Comparison of ENCODE assay signal across 1 cellular context in the genomic region with DNA sequence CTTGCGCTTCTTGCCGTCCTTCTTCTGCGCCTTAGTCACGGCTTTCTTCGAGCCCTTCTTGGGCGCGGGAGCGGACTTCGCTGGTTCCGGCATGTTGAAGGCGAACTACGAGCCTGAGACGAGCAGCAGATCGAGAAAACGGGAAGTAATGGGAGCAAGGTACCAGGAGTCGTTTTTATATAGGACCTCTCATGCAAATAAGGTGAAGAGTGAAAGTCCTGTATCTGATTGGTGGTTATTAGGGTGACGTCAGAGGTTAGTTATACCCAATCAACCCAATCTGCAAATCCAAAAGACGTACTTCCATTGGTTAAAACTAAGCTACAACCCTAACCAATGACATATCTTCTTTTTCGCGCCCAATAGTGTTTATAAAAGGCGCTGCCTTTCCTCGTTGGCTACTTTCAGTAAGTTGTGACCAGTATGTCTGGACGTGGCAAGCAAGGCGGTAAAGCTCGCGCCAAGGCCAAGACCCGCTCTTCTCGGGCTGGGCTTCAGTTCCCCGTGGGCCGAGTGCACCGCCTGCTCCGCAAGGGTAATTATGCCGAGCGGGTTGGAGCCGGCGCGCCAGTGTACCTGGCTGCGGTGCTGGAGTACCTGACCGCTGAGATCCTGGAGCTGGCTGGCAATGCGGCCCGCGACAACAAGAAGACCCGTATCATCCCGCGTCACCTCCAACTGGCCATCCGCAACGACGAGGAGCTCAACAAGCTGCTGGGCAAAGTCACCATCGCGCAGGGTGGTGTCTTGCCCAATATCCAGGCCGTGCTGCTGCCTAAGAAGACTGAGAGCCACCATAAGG.
TF ChIP-seq lines count a peak whose summit lies in the region.

No MANE protein-coding gene starts in this region.

TF ChIP-seq in K562, 482 proteins besides CTCF, POLR2A, EP300 and RAD21 (continued from another document and continues in another):
- TF ChIP-seq, protein P1, sequence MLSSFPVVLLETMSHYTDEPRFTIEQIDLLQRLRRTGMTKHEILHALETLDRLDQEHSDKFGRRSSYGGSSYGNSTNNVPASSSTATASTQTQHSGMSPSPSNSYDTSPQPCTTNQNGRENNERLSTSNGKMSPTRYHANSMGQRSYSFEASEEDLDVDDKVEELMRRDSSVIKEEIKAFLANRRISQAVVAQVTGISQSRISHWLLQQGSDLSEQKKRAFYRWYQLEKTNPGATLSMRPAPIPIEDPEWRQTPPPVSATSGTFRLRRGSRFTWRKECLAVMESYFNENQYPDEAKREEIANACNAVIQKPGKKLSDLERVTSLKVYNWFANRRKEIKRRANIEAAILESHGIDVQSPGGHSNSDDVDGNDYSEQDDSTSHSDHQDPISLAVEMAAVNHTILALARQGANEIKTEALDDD (IDR thresholded peaks at IDR 0.05): peak; percentile 30; the same call in 1 of the 2 replicates
- TF ChIP-seq YY1 (IDR thresholded peaks at IDR 0.05; ENCODE audit: borderline replicate concordance in 1 of 3, control insufficient read depth in 1 of 3, extremely low read depth in 1 of 3, insufficient read depth in 3 of 3, insufficient read length in 1 of 3, insufficient replicate concordance in 2 of 3, low read depth in 1 of 3, low read length in 2 of 3): peak in 2 of 3 experiments; percentile 65 to 89
- TF ChIP-seq, protein P2, sequence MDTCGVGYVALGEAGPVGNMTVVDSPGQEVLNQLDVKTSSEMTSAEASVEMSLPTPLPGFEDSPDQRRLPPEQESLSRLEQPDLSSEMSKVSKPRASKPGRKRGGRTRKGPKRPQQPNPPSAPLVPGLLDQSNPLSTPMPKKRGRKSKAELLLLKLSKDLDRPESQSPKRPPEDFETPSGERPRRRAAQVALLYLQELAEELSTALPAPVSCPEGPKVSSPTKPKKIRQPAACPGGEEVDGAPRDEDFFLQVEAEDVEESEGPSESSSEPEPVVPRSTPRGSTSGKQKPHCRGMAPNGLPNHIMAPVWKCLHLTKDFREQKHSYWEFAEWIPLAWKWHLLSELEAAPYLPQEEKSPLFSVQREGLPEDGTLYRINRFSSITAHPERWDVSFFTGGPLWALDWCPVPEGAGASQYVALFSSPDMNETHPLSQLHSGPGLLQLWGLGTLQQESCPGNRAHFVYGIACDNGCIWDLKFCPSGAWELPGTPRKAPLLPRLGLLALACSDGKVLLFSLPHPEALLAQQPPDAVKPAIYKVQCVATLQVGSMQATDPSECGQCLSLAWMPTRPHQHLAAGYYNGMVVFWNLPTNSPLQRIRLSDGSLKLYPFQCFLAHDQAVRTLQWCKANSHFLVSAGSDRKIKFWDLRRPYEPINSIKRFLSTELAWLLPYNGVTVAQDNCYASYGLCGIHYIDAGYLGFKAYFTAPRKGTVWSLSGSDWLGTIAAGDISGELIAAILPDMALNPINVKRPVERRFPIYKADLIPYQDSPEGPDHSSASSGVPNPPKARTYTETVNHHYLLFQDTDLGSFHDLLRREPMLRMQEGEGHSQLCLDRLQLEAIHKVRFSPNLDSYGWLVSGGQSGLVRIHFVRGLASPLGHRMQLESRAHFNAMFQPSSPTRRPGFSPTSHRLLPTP (IDR thresholded peaks at IDR 0.05; ENCODE audit: borderline replicate concordance, extremely low read depth, insufficient read length): no peak
- TF ChIP-seq, protein P3, sequence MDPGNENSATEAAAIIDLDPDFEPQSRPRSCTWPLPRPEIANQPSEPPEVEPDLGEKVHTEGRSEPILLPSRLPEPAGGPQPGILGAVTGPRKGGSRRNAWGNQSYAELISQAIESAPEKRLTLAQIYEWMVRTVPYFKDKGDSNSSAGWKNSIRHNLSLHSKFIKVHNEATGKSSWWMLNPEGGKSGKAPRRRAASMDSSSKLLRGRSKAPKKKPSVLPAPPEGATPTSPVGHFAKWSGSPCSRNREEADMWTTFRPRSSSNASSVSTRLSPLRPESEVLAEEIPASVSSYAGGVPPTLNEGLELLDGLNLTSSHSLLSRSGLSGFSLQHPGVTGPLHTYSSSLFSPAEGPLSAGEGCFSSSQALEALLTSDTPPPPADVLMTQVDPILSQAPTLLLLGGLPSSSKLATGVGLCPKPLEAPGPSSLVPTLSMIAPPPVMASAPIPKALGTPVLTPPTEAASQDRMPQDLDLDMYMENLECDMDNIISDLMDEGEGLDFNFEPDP (CRISPR knock-in tag; IDR thresholded peaks at IDR 0.05): no peak
- TF ChIP-seq, protein P4, sequence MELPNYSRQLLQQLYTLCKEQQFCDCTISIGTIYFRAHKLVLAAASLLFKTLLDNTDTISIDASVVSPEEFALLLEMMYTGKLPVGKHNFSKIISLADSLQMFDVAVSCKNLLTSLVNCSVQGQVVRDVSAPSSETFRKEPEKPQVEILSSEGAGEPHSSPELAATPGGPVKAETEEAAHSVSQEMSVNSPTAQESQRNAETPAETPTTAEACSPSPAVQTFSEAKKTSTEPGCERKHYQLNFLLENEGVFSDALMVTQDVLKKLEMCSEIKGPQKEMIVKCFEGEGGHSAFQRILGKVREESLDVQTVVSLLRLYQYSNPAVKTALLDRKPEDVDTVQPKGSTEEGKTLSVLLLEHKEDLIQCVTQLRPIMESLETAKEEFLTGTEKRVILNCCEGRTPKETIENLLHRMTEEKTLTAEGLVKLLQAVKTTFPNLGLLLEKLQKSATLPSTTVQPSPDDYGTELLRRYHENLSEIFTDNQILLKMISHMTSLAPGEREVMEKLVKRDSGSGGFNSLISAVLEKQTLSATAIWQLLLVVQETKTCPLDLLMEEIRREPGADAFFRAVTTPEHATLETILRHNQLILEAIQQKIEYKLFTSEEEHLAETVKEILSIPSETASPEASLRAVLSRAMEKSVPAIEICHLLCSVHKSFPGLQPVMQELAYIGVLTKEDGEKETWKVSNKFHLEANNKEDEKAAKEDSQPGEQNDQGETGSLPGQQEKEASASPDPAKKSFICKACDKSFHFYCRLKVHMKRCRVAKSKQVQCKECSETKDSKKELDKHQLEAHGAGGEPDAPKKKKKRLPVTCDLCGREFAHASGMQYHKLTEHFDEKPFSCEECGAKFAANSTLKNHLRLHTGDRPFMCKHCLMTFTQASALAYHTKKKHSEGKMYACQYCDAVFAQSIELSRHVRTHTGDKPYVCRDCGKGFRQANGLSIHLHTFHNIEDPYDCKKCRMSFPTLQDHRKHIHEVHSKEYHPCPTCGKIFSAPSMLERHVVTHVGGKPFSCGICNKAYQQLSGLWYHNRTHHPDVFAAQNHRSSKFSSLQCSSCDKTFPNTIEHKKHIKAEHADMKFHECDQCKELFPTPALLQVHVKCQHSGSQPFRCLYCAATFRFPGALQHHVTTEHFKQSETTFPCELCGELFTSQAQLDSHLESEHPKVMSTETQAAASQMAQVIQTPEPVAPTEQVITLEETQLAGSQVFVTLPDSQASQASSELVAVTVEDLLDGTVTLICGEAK (IDR thresholded peaks at IDR 0.05): peak; percentile 66
- TF ChIP-seq, protein P4 (CRISPR knock-in tag; IDR thresholded peaks at IDR 0.05): peak; percentile 80
- TF ChIP-seq ELF2 (CRISPR knock-in tag; IDR thresholded peaks at IDR 0.05): peak; percentile 68; the same call in 1 of the 2 replicates
- no peak for TF ChIP-seq STAG1 (CRISPR knock-in tag; IDR thresholded peaks at IDR 0.05; ENCODE audit: borderline replicate concordance)
- TF ChIP-seq RBM14 (IDR thresholded peaks at IDR 0.05; ENCODE audit: borderline replicate concordance, insufficient read depth, low read depth, low read length): peak; percentile 100; the same call in 1 of the 2 replicates
- TF ChIP-seq, protein P5, sequence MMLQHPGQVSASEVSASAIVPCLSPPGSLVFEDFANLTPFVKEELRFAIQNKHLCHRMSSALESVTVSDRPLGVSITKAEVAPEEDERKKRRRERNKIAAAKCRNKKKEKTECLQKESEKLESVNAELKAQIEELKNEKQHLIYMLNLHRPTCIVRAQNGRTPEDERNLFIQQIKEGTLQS (IDR thresholded peaks at IDR 0.05): peak; percentile 100
- TF ChIP-seq, protein P5 (CRISPR knock-in tag; conservative IDR thresholded peaks at IDR 0.05): peak; percentile 87; the same call in 1 of the 2 replicates
- TF ChIP-seq, protein P6, sequence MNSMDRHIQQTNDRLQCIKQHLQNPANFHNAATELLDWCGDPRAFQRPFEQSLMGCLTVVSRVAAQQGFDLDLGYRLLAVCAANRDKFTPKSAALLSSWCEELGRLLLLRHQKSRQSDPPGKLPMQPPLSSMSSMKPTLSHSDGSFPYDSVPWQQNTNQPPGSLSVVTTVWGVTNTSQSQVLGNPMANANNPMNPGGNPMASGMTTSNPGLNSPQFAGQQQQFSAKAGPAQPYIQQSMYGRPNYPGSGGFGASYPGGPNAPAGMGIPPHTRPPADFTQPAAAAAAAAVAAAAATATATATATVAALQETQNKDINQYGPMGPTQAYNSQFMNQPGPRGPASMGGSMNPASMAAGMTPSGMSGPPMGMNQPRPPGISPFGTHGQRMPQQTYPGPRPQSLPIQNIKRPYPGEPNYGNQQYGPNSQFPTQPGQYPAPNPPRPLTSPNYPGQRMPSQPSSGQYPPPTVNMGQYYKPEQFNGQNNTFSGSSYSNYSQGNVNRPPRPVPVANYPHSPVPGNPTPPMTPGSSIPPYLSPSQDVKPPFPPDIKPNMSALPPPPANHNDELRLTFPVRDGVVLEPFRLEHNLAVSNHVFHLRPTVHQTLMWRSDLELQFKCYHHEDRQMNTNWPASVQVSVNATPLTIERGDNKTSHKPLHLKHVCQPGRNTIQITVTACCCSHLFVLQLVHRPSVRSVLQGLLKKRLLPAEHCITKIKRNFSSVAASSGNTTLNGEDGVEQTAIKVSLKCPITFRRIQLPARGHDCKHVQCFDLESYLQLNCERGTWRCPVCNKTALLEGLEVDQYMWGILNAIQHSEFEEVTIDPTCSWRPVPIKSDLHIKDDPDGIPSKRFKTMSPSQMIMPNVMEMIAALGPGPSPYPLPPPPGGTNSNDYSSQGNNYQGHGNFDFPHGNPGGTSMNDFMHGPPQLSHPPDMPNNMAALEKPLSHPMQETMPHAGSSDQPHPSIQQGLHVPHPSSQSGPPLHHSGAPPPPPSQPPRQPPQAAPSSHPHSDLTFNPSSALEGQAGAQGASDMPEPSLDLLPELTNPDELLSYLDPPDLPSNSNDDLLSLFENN (IDR thresholded peaks at IDR 0.05; ENCODE audit: low read depth in 2 of 2, low read length in 2 of 2): peak in 1 of 2 experiments; percentile 91; a peak in 2 of 4 replicates
- TF ChIP-seq IFI16 (CRISPR knock-in tag; IDR thresholded peaks at IDR 0.05): no peak
- peak; percentile 92 for TF ChIP-seq POLR2G (IDR thresholded peaks at IDR 0.05; ENCODE audit: low read depth, low read length)
- TF ChIP-seq, protein P7, sequence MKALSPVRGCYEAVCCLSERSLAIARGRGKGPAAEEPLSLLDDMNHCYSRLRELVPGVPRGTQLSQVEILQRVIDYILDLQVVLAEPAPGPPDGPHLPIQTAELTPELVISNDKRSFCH (CRISPR knock-in tag; IDR thresholded peaks at IDR 0.05): no peak
- TF ChIP-seq, protein P7 (tag; IDR thresholded peaks at IDR 0.05): peak; percentile 62; the same call in 1 of the 2 replicates
- TF ChIP-seq JUNB (CRISPR knock-in tag; conservative IDR thresholded peaks at IDR 0.05): peak; percentile 94
- no peak for TF ChIP-seq GATA2 (CRISPR knock-in tag; IDR thresholded peaks at IDR 0.05)
- no peak for TF ChIP-seq SMARCB1 (IDR thresholded peaks at IDR 0.05; ENCODE audit: insufficient read length, low read depth)
- TF ChIP-seq ZFP36 (IDR thresholded peaks at IDR 0.05; ENCODE audit: low read depth, low read length, partially characterized antibody): no peak
- peak; percentile 85 for TF ChIP-seq PHF8 (IDR thresholded peaks at IDR 0.05; ENCODE audit: borderline replicate concordance, low read length)
- TF ChIP-seq EHMT2 (IDR thresholded peaks at IDR 0.05): no peak
- TF ChIP-seq, protein P8, sequence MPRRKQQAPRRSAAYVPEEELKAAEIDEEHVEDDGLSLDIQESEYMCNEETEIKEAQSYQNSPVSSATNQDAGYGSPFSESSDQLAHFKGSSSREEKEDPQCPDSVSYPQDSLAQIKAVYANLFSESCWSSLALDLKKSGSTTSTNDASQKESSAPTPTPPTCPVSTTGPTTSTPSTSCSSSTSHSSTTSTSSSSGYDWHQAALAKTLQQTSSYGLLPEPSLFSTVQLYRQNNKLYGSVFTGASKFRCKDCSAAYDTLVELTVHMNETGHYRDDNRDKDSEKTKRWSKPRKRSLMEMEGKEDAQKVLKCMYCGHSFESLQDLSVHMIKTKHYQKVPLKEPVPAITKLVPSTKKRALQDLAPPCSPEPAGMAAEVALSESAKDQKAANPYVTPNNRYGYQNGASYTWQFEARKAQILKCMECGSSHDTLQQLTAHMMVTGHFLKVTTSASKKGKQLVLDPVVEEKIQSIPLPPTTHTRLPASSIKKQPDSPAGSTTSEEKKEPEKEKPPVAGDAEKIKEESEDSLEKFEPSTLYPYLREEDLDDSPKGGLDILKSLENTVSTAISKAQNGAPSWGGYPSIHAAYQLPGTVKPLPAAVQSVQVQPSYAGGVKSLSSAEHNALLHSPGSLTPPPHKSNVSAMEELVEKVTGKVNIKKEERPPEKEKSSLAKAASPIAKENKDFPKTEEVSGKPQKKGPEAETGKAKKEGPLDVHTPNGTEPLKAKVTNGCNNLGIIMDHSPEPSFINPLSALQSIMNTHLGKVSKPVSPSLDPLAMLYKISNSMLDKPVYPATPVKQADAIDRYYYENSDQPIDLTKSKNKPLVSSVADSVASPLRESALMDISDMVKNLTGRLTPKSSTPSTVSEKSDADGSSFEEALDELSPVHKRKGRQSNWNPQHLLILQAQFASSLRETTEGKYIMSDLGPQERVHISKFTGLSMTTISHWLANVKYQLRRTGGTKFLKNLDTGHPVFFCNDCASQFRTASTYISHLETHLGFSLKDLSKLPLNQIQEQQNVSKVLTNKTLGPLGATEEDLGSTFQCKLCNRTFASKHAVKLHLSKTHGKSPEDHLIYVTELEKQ (CRISPR knock-in tag; IDR thresholded peaks at IDR 0.05): 0 out of 2 replicates have a peak, but pooled peaks have one; percentile 18
- no peak; the same call in 1 of the 2 replicates for TF ChIP-seq BRD4 (IDR thresholded peaks at IDR 0.05)
